In the genomic region with DNA sequence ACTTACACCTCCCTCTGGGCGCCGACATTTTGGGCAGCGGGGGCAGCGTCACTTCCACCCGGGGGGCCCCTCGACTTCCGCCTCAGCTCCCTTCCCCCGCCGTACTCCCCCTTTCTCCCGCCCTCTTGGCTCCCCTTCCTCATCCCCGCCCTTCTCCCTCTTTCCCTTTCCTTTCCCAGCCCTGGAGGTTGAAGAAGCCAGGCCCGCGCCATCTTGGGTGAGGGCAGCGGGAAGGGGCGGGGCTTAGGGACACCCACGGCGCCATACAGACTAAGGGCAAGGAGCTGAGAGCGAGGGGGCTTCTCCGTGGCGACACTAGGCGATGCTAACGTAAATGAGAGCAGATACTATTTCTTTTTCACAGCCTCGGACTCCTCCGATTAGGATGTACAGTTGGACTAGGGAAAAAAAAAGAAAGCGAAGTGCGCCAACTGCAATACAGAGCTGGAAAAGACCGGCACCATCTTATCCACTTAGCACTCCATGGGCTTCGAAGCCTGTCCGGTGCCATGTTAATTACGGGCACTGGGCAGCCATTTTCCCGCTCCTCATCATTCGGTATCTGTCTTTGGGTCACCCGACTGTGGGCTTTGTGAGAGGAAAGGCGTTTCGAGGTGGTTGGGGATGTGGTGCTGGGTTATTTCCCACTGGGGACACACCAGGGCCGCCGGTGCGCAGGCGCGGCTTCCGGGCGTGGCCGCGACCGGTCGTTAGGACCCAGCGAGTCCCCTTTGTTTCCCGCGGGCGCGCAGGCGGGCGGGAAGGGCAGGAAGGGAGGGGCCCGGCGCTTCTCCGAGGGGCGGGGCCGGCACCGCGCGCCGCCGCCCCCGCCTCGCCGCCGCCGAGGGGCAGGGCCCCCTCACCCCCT, we compare ENCODE assay signal across 8 cellular contexts. TPM values are rescaled to one million over a fixed set of nuclear protein-coding genes. Genes with fewer than 3 reads are reported as not detected.
DNase-seq lines count a peak whose midpoint lies in the region; ATAC-seq lines count a peak whose summit lies in the region.

A gene with protein sequence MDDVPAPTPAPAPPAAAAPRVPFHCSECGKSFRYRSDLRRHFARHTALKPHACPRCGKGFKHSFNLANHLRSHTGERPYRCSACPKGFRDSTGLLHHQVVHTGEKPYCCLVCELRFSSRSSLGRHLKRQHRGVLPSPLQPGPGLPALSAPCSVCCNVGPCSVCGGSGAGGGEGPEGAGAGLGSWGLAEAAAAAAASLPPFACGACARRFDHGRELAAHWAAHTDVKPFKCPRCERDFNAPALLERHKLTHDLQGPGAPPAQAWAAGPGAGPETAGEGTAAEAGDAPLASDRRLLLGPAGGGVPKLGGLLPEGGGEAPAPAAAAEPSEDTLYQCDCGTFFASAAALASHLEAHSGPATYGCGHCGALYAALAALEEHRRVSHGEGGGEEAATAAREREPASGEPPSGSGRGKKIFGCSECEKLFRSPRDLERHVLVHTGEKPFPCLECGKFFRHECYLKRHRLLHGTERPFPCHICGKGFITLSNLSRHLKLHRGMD (minus strand): TSS at position 50 of the 868 bp plus-strand sequence. CDS start 1,652 bp downstream, outside the sequence.
A gene with protein sequence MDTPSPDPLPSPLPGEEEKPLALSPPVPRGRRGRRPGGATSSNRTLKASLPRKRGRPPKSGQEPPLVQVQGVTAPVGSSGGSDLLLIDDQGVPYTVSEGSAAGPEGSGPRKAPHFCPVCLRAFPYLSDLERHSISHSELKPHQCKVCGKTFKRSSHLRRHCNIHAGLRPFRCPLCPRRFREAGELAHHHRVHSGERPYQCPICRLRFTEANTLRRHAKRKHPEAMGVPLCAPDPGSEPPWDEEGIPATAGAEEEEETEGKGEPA (plus strand): TSS at position 821 of the 868 bp plus-strand sequence. CDS start 1,825 bp downstream, outside the sequence.

- DNase-seq in AML-193 (lab: John Stamatoyannopoulos, UW) (peak; percentile 90 to 94), GM19238 (ENCODE audit: insufficient read length, low spot score) (peak; percentile 88), NCI-H524 (lab: John Stamatoyannopoulos, UW) (peak; percentile 99 to 100), cerebellum (ENCODE audit: low spot score) (peak; percentile 95), kidney tubule cell (ENCODE audit: low spot score) (peak; percentile 99)
- peak; percentile 93 to 96 for DNase-seq in activated CD4-positive, alpha-beta T cell treated with anti-CD3 and anti-CD28 coated beads for 24 hours (ENCODE audit: low read depth in 2 of 2)
- DNase-seq in stimulated activated CD4-positive, alpha-beta T cell treated with anti-CD3 and anti-CD28 coated beads, Interleukin-1b, Interleukin-23, amount 100 ng/mL, for 1 hour (ENCODE audit: low read depth in 2 of 2) = peak; percentile 90 to 96

- peak; percentile 50 for ATAC-seq in HG03439 (IDR thresholded peaks at IDR 0.05; ENCODE audit: unreplicated experiment)

RNA-seq across cellular contexts. Expression of the first gene that starts in this region (rescaled TPM):
- 2.2 TPM for total RNA-seq in cerebellum

RNA-seq across cellular contexts. Expression of the second gene that starts in this region (rescaled TPM):
- total RNA-seq in cerebellum = 3.6 TPM

Comparison
In these comparisons a context has a peak if more than half of its experiments do, and no peak if none do; other contexts are left out.
1. Peak in every context shown above with its lines: DNase-seq and ATAC-seq.